8 cellular contexts compared by ENCODE assay signal in genomic region chr16:8963825-8964441, GRCh38. TPM values are rescaled to one million over a fixed set of nuclear protein-coding genes. Genes with fewer than 3 reads are reported as not detected.
DNase-seq lines count a peak whose midpoint lies in the region; ATAC-seq, FAIRE-seq and TF ChIP-seq lines count a peak whose summit lies in the region.

USP7 (minus strand) TSS chr16:8963906; CDS start chr16:8963285, 621 bp downstream.

- intact Hi-C loops in heart right ventricle (cut with DNase I) (loop anchor here in 6 of 10 donors (5.0 to 10.0 kb wide), 7 partner anchors 42 to 133 kb away; partner anchors contain the start of gene HAPSTR1 (in 3 of the 6)), prostate gland (cut with DNase I) (loop anchor here (5.0 kb wide), 1 partner anchor 133 kb away; no protein-coding TSS in a partner anchor)

- H3K36me3 ChIP-seq in heart right ventricle, result no peaks in the 10 kb centered on the region
- H3K36me3 ChIP-seq in prostate gland, result no peaks in the 10 kb centered on the region

- no peaks in the 10 kb centered on the region for H3K9me3 Mint-ChIP-seq in T-cell

- peaks cover 0 to 10% of the 10 kb centered on the region in 2 donors for H3K27me3 Mint-ChIP-seq in T-cell

- TF ChIP-seq POLR2A in GM12891 (IDR thresholded peaks at IDR 0.05; ENCODE audit: low read depth, low read length), result peak; percentile 36; the same call in 1 of the 2 replicates
- TF ChIP-seq POLR2A in prostate gland (IDR thresholded peaks at IDR 0.05), result peak; percentile 55

- H3K9me3 ChIP-seq in heart right ventricle, result no peaks in the 10 kb centered on the region
- no peaks in the 10 kb centered on the region for H3K9me3 ChIP-seq in prostate gland

- H3K4me1 Mint-ChIP-seq in T-cell, result peaks cover 35 to 39% (median 36%) of the 10 kb centered on the region in 3 donors

- POLR2A ChIA-PET in T-cell (lab: Charles Lee), result interaction anchor here in 1 of 2 donors (0.5 kb wide), 1 partner anchor 138 kb away, joined by 3 read pairs; no protein-coding TSS in a partner anchor

- peak within 1 kb of the TSS; percentile 85 for H3K27ac ChIP-seq in adipose tissue (ENCODE audit: low read depth, low read length)
- peak within 1 kb of the TSS; percentile 68 to 94 (median 85) for H3K27ac ChIP-seq in heart right ventricle
- peak within 1 kb of the TSS; percentile 72 to 73 for H3K27ac ChIP-seq in prostate gland

- peaks cover 14 to 50% (median 39%) of the 10 kb centered on the region in 9 donors for H3K4me1 ChIP-seq in heart right ventricle
- H3K4me1 ChIP-seq in prostate gland (replicated peaks), result peaks cover 7% of the 10 kb centered on the region

- peak within 1 kb of the TSS; percentile 95 to 96 (median 95) for H3K4me3 Mint-ChIP-seq in T-cell

- TF ChIP-seq CTCF in heart right ventricle (IDR thresholded peaks at IDR 0.05), result peak in 1 of 9 donors; percentile 14
- TF ChIP-seq CTCF in prostate gland (IDR thresholded peaks at IDR 0.05), result no peak

- peak within 1 kb of the TSS; percentile 69 to 96 (median 81) for H3K4me3 ChIP-seq in heart right ventricle
- peak within 1 kb of the TSS; percentile 71 to 73 for H3K4me3 ChIP-seq in prostate gland

- FAIRE-seq in GM12891 (lab: Jason Lieb, UNC), result peak; percentile 76

- peak; percentile 84 for ATAC-seq in HG02763 (IDR thresholded peaks at IDR 0.05; ENCODE audit: unreplicated experiment)
- peak; percentile 88 to 94 (median 90) for ATAC-seq in T-cell (replicated peaks in 1 of 4)
- peak; percentile 92 to 97 (median 96) for ATAC-seq in heart right ventricle

- DNase-seq in GM12891 (ENCODE audit: insufficient read length, low spot score) (peak; percentile 92), NCI-H128 (lab: John Stamatoyannopoulos, UW; ENCODE audit: unreplicated experiment) (peak; percentile 61), T-cell (peak; percentile 83 to 95 (median 91)), heart right ventricle (peak; percentile 94 to 95), prostate gland (ENCODE audit: low spot score) (peak; percentile 86), ureter (ENCODE audit: low spot score) (peak; percentile 93)

- peaks cover 5% of the 10 kb centered on the region for H3K36me3 Mint-ChIP-seq in T-cell

- H3K27ac Mint-ChIP-seq in T-cell, result peak within 1 kb of the TSS; percentile 36 to 48

- CTCF ChIA-PET in T-cell (lab: Charles Lee), result no interaction called here

- H3K27me3 ChIP-seq in heart right ventricle (no peaks in the 10 kb centered on the region), prostate gland (replicated peaks; ENCODE audit: insufficient read depth) (no peaks in the 10 kb centered on the region)

- WGBS in adipose tissue, 3 donors, result 0 to 1% (median 0%) methylated on average over 22 to 78 of the region's 78 CpGs
- 0 to 1% methylated on average over 59 to 74 of the region's 78 CpGs for WGBS in heart right ventricle, 2 donors
- 1% methylated on average over 67 of the region's 78 CpGs for WGBS in prostate gland

TF ChIP-seq in GM12891, 5 proteins besides CTCF, POLR2A, EP300 and RAD21:
- TF ChIP-seq TAF1 (IDR thresholded peaks at IDR 0.05; ENCODE audit: low read depth, low read length), result peak; percentile 49; the same call in 1 of the 2 replicates
- no peak for TF ChIP-seq POLR2AphosphoS5 (IDR thresholded peaks at IDR 0.05; ENCODE audit: low read depth, low read length)

RNA-seq across cellular contexts. Expression of gene USP7, which starts in this region (rescaled TPM):
- 52.5 TPM for polyA plus RNA-seq in GM12891 (2012; ENCODE audit: low read depth, missing spikeins)
- total RNA-seq in T-cell (100 to 1,000 TPM; 159 to 261 (median 169) TPM), heart right ventricle (10 to 100 TPM; 59.0 to 84.8 (median 67.1) TPM), prostate gland (10 to 100 TPM; 60.2 to 84.9 TPM), ureter (143 TPM)
- polyA plus RNA-seq in adipose tissue (10 to 100 TPM; 18.6 to 30.5 (median 27.3) TPM), heart right ventricle (10 to 100 TPM; 22.2 to 24.9 TPM)

Comparison
In these comparisons a context has a peak if more than half of its experiments do, and no peak if none do; other contexts are left out.
1. Peak in every context shown above with its lines: DNase-seq, ATAC-seq, H3K4me3 ChIP-seq and H3K27ac ChIP-seq.